In the genomic region with DNA sequence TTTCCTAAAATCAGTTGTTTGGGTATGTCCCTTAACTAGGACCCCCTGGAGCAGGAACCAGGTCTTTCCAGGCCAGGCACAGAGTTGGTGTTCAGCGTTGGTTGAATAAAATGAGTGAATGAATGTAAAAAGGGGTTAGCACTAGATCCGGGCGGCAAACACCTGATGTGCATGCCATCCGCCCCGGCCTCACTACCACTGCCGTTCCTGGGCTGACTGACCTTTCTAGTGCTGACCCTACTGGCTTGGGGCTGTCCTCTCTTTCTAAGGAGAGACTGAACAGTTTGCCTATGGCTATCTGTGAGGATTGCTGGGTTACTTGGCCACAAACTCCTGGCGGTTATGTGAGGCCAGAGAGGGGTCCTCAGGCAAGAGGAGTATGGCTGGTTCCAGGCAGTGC, we compare ENCODE assay signal across 23 cellular contexts. TPM values are rescaled to one million over a fixed set of nuclear protein-coding genes. Genes with fewer than 3 reads are reported as not detected.
A peak's percentile ranks its signal among the peaks of the same experiment; 100 is the strongest.
DNase-seq lines count a peak whose midpoint lies in the region; ATAC-seq, FAIRE-seq and TF ChIP-seq lines count a peak whose summit lies in the region.
"Had no signal": no experiment of that assay in that cellular context is flagged by ENCODE, and none has a peak within 500 bp of the region (broad histone marks: within the 10 kb centered on the region; RNA-seq: fewer than 3 reads in every experiment).

No MANE protein-coding gene starts in this region.

- H3K27ac Mint-ChIP-seq in neural crest cell (ENCODE audit: unreplicated experiment): peak overlapping the region; percentile 46

- no peak for TF ChIP-seq POLR2A in GM12891 (IDR thresholded peaks at IDR 0.05; ENCODE audit: low read depth, low read length)
- TF ChIP-seq POLR2A in spleen (IDR thresholded peaks at IDR 0.05): no peak

- H3K27ac ChIP-seq in spleen: no peak overlapping the region
- H3K27ac ChIP-seq: GM23248 had no signal

- FAIRE-seq in GM12891 (lab: Jason Lieb, UNC): no peak
- FAIRE-seq: GM12878, HTR-8/SVneo had no signal

- H3K4me3 ChIP-seq in spleen: no peak overlapping the region
- H3K4me3 ChIP-seq: GM12878, GM23248 had no signal

- WGBS in spleen, 5 donors: 87 to 91% (median 90%) methylated on average over 7 of the region's 7 CpGs

- H3K27me3 ChIP-seq in spleen (replicated peaks in 1 of 7): peaks cover 0 to 42% (median 12%) of the 10 kb centered on the region in 7 donors
- H3K27me3 ChIP-seq: BE2C had no signal

- intact Hi-C loops in spleen (cut with DNase I; ENCODE audit: low total_unique reads): no loop called here

- H3K9me3 Mint-ChIP-seq in neural crest cell: no peaks in the 10 kb centered on the region
- H3K9me3 Mint-ChIP-seq: CD4-positive, CD25-positive, alpha-beta regulatory T cell; CD8-positive, alpha-beta memory T cell; IgD-negative memory B cell had no signal

- no peaks in the 10 kb centered on the region for H3K9me3 ChIP-seq in spleen
- H3K9me3 ChIP-seq: BE2C had no signal

- H3K4me1 Mint-ChIP-seq in neural crest cell: no peaks in the 10 kb centered on the region

- no peaks in the 10 kb centered on the region for H3K36me3 Mint-ChIP-seq in neural crest cell (ENCODE audit: low read depth)
- H3K36me3 Mint-ChIP-seq: CD4-positive, CD25-positive, alpha-beta regulatory T cell had no signal

- no peaks in the 10 kb centered on the region for H3K36me3 ChIP-seq in spleen
- H3K36me3 ChIP-seq: BE2C had no signal

- peak; percentile 0 for DNase-seq in GM12891 (ENCODE audit: insufficient read length, low spot score)
- DNase-seq in HuH-7.5 (ENCODE audit: low spot score): peak; percentile 4
- DNase-seq in neural crest cell (ENCODE audit: low read depth, low spot score): no peak
- peak; percentile 36 for DNase-seq in spleen
- DNase-seq in NK-92 (lab: John Stamatoyannopoulos, UW; ENCODE audit: unreplicated experiment): no peak
- DNase-seq in AML-193 (lab: John Stamatoyannopoulos, UW): no peak
- DNase-seq: BE2C; C1 segment of cervical spinal cord; CD4-positive, CD25-positive, alpha-beta regulatory T cell; COR-L47; DMS 273 treated with DMSO at 0.1 percent for 48 hours; DMS53; DND-41; EL; GM23248; HCEC 1CT had no signal

- H3K27me3 Mint-ChIP-seq in neural crest cell (ENCODE audit: low read depth): peaks cover 5% of the 10 kb centered on the region

- peaks cover 0 to 7% (median 2%) of the 10 kb centered on the region in 6 donors for H3K4me1 ChIP-seq in spleen
- H3K4me1 ChIP-seq: BE2C had no signal

- TF ChIP-seq CTCF in neural crest cell (conservative IDR thresholded peaks at IDR 0.05) (no peak), spleen (IDR thresholded peaks at IDR 0.05 in 8 of 11, conservative IDR thresholded peaks at IDR 0.05 in 3 of 11) (no peak)

- no peak for ATAC-seq in GM18909 (IDR thresholded peaks at IDR 0.05; ENCODE audit: poor library complexity, unreplicated experiment)
- ATAC-seq: GM12878 had no signal

- no peak overlapping the region for H3K4me3 Mint-ChIP-seq in neural crest cell
- H3K4me3 Mint-ChIP-seq: CD4-positive, CD25-positive, alpha-beta regulatory T cell; CD8-positive, alpha-beta memory T cell; IgD-negative memory B cell had no signal

TF ChIP-seq in GM12891, 5 proteins besides CTCF, POLR2A, EP300 and RAD21:
- no peak for TF ChIP-seq PAX5 (IDR thresholded peaks at IDR 0.05; ENCODE audit: insufficient read depth, low read length, severe bottlenecking)
- no peak for TF ChIP-seq SPI1 (IDR thresholded peaks at IDR 0.05; ENCODE audit: low read depth, low read length)
- no peak for TF ChIP-seq TAF1 (IDR thresholded peaks at IDR 0.05; ENCODE audit: low read depth, low read length)
- no peak for TF ChIP-seq POLR2AphosphoS5 (IDR thresholded peaks at IDR 0.05; ENCODE audit: low read depth, low read length)
- TF ChIP-seq POU2F2 (IDR thresholded peaks at IDR 0.05; ENCODE audit: low read depth, low read length): no peak

RNA-seq across cellular contexts. Expression of a gene that starts 10.1 kb away (rescaled TPM):
- 20.6 TPM for polyA plus RNA-seq in GM12891 (2012; ENCODE audit: low read depth, missing spikeins)
- total RNA-seq in neural crest cell: 60.8 and 64.7 TPM in 2 replicates
- 100 to 1,000 TPM in 2 of 7 donors, 10 to 100 TPM in 5; 65.9 to 118 (median 84.9) TPM for total RNA-seq in spleen
- 10 to 100 TPM; 16.2 to 22.0 (median 20.0) TPM for polyA plus RNA-seq in spleen

RNA-seq across cellular contexts. Expression of a gene that starts 44.4 kb away (rescaled TPM):
- polyA plus RNA-seq in GM12891 (2012; ENCODE audit: low read depth, missing spikeins): 0.31 TPM
- total RNA-seq in neural crest cell (0.30 and 0.72 TPM in 2 replicates), spleen (under 1 TPM in 1 of 7 donors, not detected in 6; 0.88 TPM)
- not detected for polyA plus RNA-seq in spleen
- total RNA-seq: CD8-positive, alpha-beta memory T cell; G401; GM12878; GM23248; H4 had no signal
- polyA plus RNA-seq: GM23248 had no signal

RNA-seq across cellular contexts. Expression of a gene that starts 58.5 kb away (rescaled TPM):
- polyA plus RNA-seq in GM12891 (2012; ENCODE audit: low read depth, missing spikeins): 3.8 TPM
- 28.7 and 32.6 TPM in 2 replicates for total RNA-seq in neural crest cell
- 10 to 100 TPM; 14.7 to 51.2 (median 21.2) TPM for total RNA-seq in spleen
- polyA plus RNA-seq in spleen: 10 to 100 TPM; 12.2 to 12.6 (median 12.6) TPM

Comparison
In these comparisons a context has a peak if more than half of its experiments do, and no peak if none do; other contexts are left out.
1. DNase-seq: peak in GM12891 (single experiment), HuH-7.5 (single experiment) and spleen (single experiment); none in neural crest cell (single experiment), NK-92 (single experiment) and AML-193 (0 of 2).